ENCODE assay signal across 8 cellular contexts in the genomic region with DNA sequence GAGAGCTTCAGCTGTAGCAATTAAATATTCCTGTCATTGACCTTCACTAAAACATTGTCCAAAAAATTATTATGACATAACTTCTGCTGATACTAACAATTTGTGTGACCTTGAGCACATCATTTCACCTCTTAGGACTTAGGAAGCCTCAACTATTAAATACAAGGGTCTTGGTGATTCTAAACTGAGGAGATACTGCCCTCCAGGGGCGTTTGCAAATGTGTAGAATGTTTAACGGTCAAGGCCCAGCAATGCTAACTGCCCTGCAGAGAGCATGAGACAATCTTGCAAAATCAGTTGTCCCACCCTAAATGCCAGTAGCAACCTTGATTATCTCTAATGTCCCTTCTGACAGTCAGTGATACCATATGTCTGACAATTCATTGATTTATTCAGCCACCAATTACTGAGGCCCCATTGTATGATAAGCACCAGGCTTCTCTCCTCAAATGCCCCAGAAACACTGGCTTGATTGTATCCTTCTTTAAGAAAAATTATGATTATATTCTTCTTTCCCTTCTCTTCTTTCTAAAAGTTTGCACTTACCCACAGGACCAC.
DNase-seq lines count a peak whose midpoint lies in the region; ATAC-seq, FAIRE-seq and TF ChIP-seq lines count a peak whose summit lies in the region.

No MANE protein-coding gene starts in this region.

- no peak overlapping the region for H3K4me3 ChIP-seq in GM23338

- H2AFZ ChIP-seq in GM23338 = no peak overlapping the region

- H3K27me3 Mint-ChIP-seq in GM23338 (ENCODE audit: insufficient read depth, low read depth, poor library complexity) = peaks cover 3% of the 10 kb centered on the region

- peak; percentile 95 for ATAC-seq in GM23338
- ATAC-seq in left ventricle myocardium superior = peak; percentile 73
- no peak for ATAC-seq in HG03439 (IDR thresholded peaks at IDR 0.05; ENCODE audit: unreplicated experiment)

- no peak overlapping the region for H3K4me3 Mint-ChIP-seq in GM23338

- H3K4me2 ChIP-seq in GM23338 = no peak overlapping the region

- H4K20me1 ChIP-seq in GM23338 (replicated peaks; ENCODE audit: insufficient read depth) = no peaks in the 10 kb centered on the region

- DNase-seq in AG08396 (ENCODE audit: low spot score) (peak; percentile 17), GM23338 (ENCODE audit: low spot score) (peak; percentile 76), RKO (ENCODE audit: low spot score) (peak; percentile 39), left ventricle myocardium superior (no peak), NCI-H2171 treated with DMSO at 0.1 percent for 48 hours (lab: John Stamatoyannopoulos, UW) (no peak), HTR-8/SVneo (ENCODE audit: insufficient read length, low spot score) (no peak)
- no peak for DNase-seq in activated naive CD4-positive, alpha-beta T cell treated with Interleukin-2 at 50 U/mL for 16 hours

- no peaks in the 10 kb centered on the region for H3K4me1 ChIP-seq in GM23338 (ENCODE audit: insufficient read depth)

- H3K9me2 ChIP-seq in GM23338 (ENCODE audit: insufficient read depth) = no peaks in the 10 kb centered on the region

- no peak overlapping the region for H3K27ac ChIP-seq in GM23338 (ENCODE audit: low read depth)

- no peaks in the 10 kb centered on the region; the same call in 2 of the 3 replicates for H3K9me3 Mint-ChIP-seq in GM23338

- TF ChIP-seq CTCF in GM23338 (conservative IDR thresholded peaks at IDR 0.05; ENCODE audit: low read depth in 2 of 2) = peak; percentile 71 to 77

- peaks cover 2% of the 10 kb centered on the region; the same call in 1 of the 3 replicates for H3K36me3 Mint-ChIP-seq in GM23338 (ENCODE audit: low read depth)

- H3K36me3 ChIP-seq in GM23338 (ENCODE audit: insufficient read depth) = no peaks in the 10 kb centered on the region

- FAIRE-seq in HTR-8/SVneo (lab: Jason Lieb, UNC) = no peak

- no peaks in the 10 kb centered on the region for H3K4me1 Mint-ChIP-seq in GM23338

- no peaks in the 10 kb centered on the region for H3F3A ChIP-seq in GM23338 (replicated peaks; ENCODE audit: low read depth)

- intact Hi-C loops in left ventricle myocardium superior (cut with micrococcal nuclease) = loop anchor here (5.0 kb wide), 1 partner anchor 287 kb away; no protein-coding TSS in a partner anchor

- H3K27me3 ChIP-seq in GM23338 (ENCODE audit: insufficient read depth) = no peaks in the 10 kb centered on the region

- no peaks in the 10 kb centered on the region for H3K79me2 ChIP-seq in GM23338 (replicated peaks; ENCODE audit: insufficient read depth)

- no peak overlapping the region for H3K27ac Mint-ChIP-seq in GM23338

TF ChIP-seq in GM23338, 12 proteins besides CTCF, POLR2A, EP300 and RAD21 (continues in another document):
- no peak for TF ChIP-seq NANOG (IDR thresholded peaks at IDR 0.05; ENCODE audit: borderline replicate concordance)
- TF ChIP-seq, protein P1, sequence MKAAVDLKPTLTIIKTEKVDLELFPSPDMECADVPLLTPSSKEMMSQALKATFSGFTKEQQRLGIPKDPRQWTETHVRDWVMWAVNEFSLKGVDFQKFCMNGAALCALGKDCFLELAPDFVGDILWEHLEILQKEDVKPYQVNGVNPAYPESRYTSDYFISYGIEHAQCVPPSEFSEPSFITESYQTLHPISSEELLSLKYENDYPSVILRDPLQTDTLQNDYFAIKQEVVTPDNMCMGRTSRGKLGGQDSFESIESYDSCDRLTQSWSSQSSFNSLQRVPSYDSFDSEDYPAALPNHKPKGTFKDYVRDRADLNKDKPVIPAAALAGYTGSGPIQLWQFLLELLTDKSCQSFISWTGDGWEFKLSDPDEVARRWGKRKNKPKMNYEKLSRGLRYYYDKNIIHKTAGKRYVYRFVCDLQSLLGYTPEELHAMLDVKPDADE (IDR thresholded peaks at IDR 0.05) = no peak
- TF ChIP-seq, protein P2, sequence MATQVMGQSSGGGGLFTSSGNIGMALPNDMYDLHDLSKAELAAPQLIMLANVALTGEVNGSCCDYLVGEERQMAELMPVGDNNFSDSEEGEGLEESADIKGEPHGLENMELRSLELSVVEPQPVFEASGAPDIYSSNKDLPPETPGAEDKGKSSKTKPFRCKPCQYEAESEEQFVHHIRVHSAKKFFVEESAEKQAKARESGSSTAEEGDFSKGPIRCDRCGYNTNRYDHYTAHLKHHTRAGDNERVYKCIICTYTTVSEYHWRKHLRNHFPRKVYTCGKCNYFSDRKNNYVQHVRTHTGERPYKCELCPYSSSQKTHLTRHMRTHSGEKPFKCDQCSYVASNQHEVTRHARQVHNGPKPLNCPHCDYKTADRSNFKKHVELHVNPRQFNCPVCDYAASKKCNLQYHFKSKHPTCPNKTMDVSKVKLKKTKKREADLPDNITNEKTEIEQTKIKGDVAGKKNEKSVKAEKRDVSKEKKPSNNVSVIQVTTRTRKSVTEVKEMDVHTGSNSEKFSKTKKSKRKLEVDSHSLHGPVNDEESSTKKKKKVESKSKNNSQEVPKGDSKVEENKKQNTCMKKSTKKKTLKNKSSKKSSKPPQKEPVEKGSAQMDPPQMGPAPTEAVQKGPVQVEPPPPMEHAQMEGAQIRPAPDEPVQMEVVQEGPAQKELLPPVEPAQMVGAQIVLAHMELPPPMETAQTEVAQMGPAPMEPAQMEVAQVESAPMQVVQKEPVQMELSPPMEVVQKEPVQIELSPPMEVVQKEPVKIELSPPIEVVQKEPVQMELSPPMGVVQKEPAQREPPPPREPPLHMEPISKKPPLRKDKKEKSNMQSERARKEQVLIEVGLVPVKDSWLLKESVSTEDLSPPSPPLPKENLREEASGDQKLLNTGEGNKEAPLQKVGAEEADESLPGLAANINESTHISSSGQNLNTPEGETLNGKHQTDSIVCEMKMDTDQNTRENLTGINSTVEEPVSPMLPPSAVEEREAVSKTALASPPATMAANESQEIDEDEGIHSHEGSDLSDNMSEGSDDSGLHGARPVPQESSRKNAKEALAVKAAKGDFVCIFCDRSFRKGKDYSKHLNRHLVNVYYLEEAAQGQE (IDR thresholded peaks at IDR 0.05; ENCODE audit: unreplicated experiment) = no peak
- TF ChIP-seq STAT1 (IDR thresholded peaks at IDR 0.05; ENCODE audit: unreplicated experiment) = no peak
- no peak for TF ChIP-seq EZH2 (IDR thresholded peaks at IDR 0.05; ENCODE audit: low read depth, unreplicated experiment)
- TF ChIP-seq ZNF114 (CRISPR knock-in tag; IDR thresholded peaks at IDR 0.05) = no peak
- TF ChIP-seq, protein P3, sequence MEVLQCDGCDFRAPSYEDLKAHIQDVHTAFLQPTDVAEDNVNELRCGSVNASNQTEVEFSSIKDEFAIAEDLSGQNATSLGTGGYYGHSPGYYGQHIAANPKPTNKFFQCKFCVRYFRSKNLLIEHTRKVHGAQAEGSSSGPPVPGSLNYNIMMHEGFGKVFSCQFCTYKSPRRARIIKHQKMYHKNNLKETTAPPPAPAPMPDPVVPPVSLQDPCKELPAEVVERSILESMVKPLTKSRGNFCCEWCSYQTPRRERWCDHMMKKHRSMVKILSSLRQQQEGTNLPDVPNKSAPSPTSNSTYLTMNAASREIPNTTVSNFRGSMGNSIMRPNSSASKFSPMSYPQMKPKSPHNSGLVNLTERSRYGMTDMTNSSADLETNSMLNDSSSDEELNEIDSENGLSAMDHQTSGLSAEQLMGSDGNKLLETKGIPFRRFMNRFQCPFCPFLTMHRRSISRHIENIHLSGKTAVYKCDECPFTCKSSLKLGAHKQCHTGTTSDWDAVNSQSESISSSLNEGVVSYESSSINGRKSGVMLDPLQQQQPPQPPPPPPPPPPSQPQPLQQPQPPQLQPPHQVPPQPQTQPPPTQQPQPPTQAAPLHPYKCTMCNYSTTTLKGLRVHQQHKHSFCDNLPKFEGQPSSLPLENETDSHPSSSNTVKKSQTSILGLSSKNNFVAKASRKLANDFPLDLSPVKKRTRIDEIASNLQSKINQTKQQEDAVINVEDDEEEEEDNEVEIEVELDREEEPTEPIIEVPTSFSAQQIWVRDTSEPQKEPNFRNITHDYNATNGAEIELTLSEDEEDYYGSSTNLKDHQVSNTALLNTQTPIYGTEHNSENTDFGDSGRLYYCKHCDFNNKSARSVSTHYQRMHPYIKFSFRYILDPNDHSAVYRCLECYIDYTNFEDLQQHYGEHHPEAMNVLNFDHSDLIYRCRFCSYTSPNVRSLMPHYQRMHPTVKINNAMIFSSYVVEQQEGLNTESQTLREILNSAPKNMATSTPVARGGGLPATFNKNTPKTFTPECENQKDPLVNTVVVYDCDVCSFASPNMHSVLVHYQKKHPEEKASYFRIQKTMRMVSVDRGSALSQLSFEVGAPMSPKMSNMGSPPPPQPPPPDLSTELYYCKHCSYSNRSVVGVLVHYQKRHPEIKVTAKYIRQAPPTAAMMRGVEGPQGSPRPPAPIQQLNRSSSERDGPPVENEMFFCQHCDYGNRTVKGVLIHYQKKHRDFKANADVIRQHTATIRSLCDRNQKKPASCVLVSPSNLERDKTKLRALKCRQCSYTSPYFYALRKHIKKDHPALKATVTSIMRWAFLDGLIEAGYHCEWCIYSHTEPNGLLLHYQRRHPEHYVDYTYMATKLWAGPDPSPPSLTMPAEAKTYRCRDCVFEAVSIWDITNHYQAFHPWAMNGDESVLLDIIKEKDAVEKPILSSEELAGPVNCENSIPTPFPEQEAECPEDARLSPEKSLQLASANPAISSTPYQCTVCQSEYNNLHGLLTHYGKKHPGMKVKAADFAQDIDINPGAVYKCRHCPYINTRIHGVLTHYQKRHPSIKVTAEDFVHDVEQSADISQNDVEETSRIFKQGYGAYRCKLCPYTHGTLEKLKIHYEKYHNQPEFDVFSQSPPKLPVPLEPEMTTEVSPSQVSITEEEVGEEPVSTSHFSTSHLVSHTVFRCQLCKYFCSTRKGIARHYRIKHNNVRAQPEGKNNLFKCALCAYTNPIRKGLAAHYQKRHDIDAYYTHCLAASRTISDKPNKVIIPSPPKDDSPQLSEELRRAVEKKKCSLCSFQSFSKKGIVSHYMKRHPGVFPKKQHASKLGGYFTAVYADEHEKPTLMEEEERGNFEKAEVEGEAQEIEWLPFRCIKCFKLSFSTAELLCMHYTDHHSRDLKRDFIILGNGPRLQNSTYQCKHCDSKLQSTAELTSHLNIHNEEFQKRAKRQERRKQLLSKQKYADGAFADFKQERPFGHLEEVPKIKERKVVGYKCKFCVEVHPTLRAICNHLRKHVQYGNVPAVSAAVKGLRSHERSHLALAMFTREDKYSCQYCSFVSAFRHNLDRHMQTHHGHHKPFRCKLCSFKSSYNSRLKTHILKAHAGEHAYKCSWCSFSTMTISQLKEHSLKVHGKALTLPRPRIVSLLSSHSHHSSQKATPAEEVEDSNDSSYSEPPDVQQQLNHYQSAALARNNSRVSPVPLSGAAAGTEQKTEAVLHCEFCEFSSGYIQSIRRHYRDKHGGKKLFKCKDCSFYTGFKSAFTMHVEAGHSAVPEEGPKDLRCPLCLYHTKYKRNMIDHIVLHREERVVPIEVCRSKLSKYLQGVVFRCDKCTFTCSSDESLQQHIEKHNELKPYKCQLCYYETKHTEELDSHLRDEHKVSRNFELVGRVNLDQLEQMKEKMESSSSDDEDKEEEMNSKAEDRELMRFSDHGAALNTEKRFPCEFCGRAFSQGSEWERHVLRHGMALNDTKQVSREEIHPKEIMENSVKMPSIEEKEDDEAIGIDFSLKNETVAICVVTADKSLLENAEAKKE (CRISPR knock-in tag; IDR thresholded peaks at IDR 0.05) = no peak
- no peak for TF ChIP-seq POLR2AphosphoS5 (IDR thresholded peaks at IDR 0.05; ENCODE audit: low read depth)
- TF ChIP-seq CREB1 (CRISPR knock-in tag; IDR thresholded peaks at IDR 0.05; ENCODE audit: low read depth) = no peak
- TF ChIP-seq EZH2phosphoT487 (IDR thresholded peaks at IDR 0.05; ENCODE audit: unreplicated experiment) = no peak

Comparison
In these comparisons a context has a peak if more than half of its experiments do, and no peak if none do; other contexts are left out.
1. DNase-seq: peak in AG08396 (single experiment), GM23338 (single experiment) and RKO (single experiment); none in left ventricle myocardium superior (single experiment), NCI-H2171 treated with DMSO at 0.1 percent for 48 hours (single experiment), activated naive CD4-positive, alpha-beta T cell treated with Interleukin-2 at 50 U/mL for 16 hours (single experiment) and HTR-8/SVneo (single experiment).